9 cellular contexts compared by ENCODE assay signal in genomic region chr6:4351506-4351852, GRCh38.
DNase-seq lines count a peak whose midpoint lies in the region; ATAC-seq, FAIRE-seq and TF ChIP-seq lines count a peak whose summit lies in the region.
"Had no signal": no experiment of that assay in that cellular context is flagged by ENCODE, and none has a peak within 500 bp of the region (broad histone marks: within the 10 kb centered on the region; RNA-seq: fewer than 3 reads in every experiment).

No MANE protein-coding gene starts in this region.

- H3K4me3 ChIP-seq in Panc1 (ENCODE audit: low read depth in 2 of 2, low read length in 2 of 2), result peak overlapping the region in 1 of 2 experiments; percentile 56; a peak in 2 of 4 replicates
- H3K4me3 ChIP-seq in endothelial cell of umbilical vein (replicated peaks in 1 of 3; ENCODE audit: insufficient read depth in 1 of 3, low read depth in 1 of 3, low read length in 3 of 3), result no peak overlapping the region
- peak overlapping the region in 1 of 2 experiments; percentile 72 for H3K4me3 ChIP-seq in mesenchymal stem cell (ENCODE audit: insufficient read depth in 1 of 2, low read depth in 1 of 2, low read length in 2 of 2)
- H3K4me3 ChIP-seq in suprapubic skin, result peak overlapping the region; percentile 36
- no peak overlapping the region for H3K4me3 ChIP-seq in neuronal stem cell (ENCODE audit: low read length in 2 of 2)
- H3K4me3 ChIP-seq in ovary, result no peak overlapping the region

- no peak overlapping the region for H3K23ac ChIP-seq in mesenchymal stem cell (ENCODE audit: low read length in 2 of 2)
- H3K23ac ChIP-seq in neuronal stem cell (ENCODE audit: low read depth, low read length, poor library complexity), result no peak overlapping the region

- H3K9ac ChIP-seq in endothelial cell of umbilical vein (replicated peaks; ENCODE audit: extremely low read depth, insufficient read depth, low read length), result no peak overlapping the region
- peak overlapping the region; percentile 83 for H3K9ac ChIP-seq in mesenchymal stem cell (ENCODE audit: low read length)
- H3K9ac ChIP-seq in neuronal stem cell (ENCODE audit: low read depth, low read length, poor library complexity), result no peak overlapping the region

- H2BK12ac ChIP-seq in mesenchymal stem cell (ENCODE audit: low read length in 2 of 2) (peak overlapping the region in 1 of 2 experiments; percentile 48), neuronal stem cell (ENCODE audit: low read length) (no peak overlapping the region)

- H2BK120ac ChIP-seq in mesenchymal stem cell (ENCODE audit: low read depth, low read length) (no peak overlapping the region), neuronal stem cell (ENCODE audit: low read depth, low read length) (no peak overlapping the region)

- in situ Hi-C loops in Panc1 (cut with HindIII; ENCODE audit: low pct_unique_long_range_greater_than_20kb, low sequenced_read_pairs), result no loop called here

- TF ChIP-seq POLR2A in endothelial cell of umbilical vein (IDR thresholded peaks at IDR 0.05; ENCODE audit: low read depth, low read length) (no peak), suprapubic skin (IDR thresholded peaks at IDR 0.05) (no peak), ovary (IDR thresholded peaks at IDR 0.05) (no peak)

- no peak for TF ChIP-seq EP300 in suprapubic skin (IDR thresholded peaks at IDR 0.05)
- TF ChIP-seq EP300 in ovary (IDR thresholded peaks at IDR 0.05), result no peak

- no peaks in the 10 kb centered on the region for H3K9me3 ChIP-seq in Panc1 (ENCODE audit: control insufficient read depth, insufficient read depth, low read depth, low read length)
- no peaks in the 10 kb centered on the region for H3K9me3 ChIP-seq in endothelial cell of umbilical vein (replicated peaks; ENCODE audit: control insufficient read depth, insufficient read depth, low read length)
- no peaks in the 10 kb centered on the region for H3K9me3 ChIP-seq in mesenchymal stem cell (ENCODE audit: control insufficient read depth, low read length)
- no peaks in the 10 kb centered on the region for H3K9me3 ChIP-seq in suprapubic skin
- no peaks in the 10 kb centered on the region for H3K9me3 ChIP-seq in neuronal stem cell (replicated peaks in 1 of 2; ENCODE audit: control insufficient read depth in 2 of 2, insufficient read depth in 1 of 2, low read depth in 1 of 2, low read length in 2 of 2)
- H3K9me3 ChIP-seq in ovary, result no peaks in the 10 kb centered on the region

- H4K91ac ChIP-seq in mesenchymal stem cell (ENCODE audit: low read length) (no peak overlapping the region), neuronal stem cell (ENCODE audit: low read depth, low read length, poor library complexity) (no peak overlapping the region)

- dilution Hi-C loops in endothelial cell of umbilical vein (cut with MboI; ENCODE audit: extremely low pct_ligation_motif_present, low sequenced_read_pairs), result no loop called here

- H3K14ac ChIP-seq in mesenchymal stem cell (ENCODE audit: low read length in 2 of 2), result no peak overlapping the region
- H3K14ac ChIP-seq in neuronal stem cell (ENCODE audit: low read length), result no peak overlapping the region

- intact Hi-C loops in Panc1 (cut with micrococcal nuclease; ENCODE audit: unreplicated experiment) (no loop called here), endothelial cell of umbilical vein (cut with micrococcal nuclease) (loop anchor here (2.0 to 5.0 kb wide), 3 partner anchors 31 to 255 kb away; no protein-coding TSS in a partner anchor), ovary (cut with DNase I) (no loop called here)

- WGBS in mesenchymal stem cell, result 88% methylated on average over 4 of the region's 7 CpGs
- 50% methylated on average over 7 of the region's 7 CpGs for WGBS in suprapubic skin
- WGBS in neuronal stem cell (ENCODE audit: extremely low coverage in 2 of 2, insufficient read length in 2 of 2, insufficient replicate concordance in 1 of 2), 2 donors, result no CpG with 5 or more reads among the region's 7 CpGs
- 51 to 55% (median 51%) methylated on average over 7 of the region's 7 CpGs for WGBS in ovary, 3 donors

- H3K27ac ChIP-seq in Panc1 (ENCODE audit: low read length), result peak overlapping the region; percentile 60
- H3K27ac ChIP-seq in endothelial cell of umbilical vein (ENCODE audit: insufficient read depth, low read depth, low read length), result peak overlapping the region; percentile 35
- H3K27ac ChIP-seq in mesenchymal stem cell (ENCODE audit: low read length, poor library complexity, severe bottlenecking), result peak overlapping the region; percentile 81
- peak overlapping the region; percentile 78 for H3K27ac ChIP-seq in suprapubic skin
- H3K27ac ChIP-seq in neuronal stem cell (replicated peaks; ENCODE audit: low read length), result no peak overlapping the region
- H3K27ac ChIP-seq in ovary, result no peak overlapping the region

- H3K79me1 ChIP-seq in mesenchymal stem cell (replicated peaks; ENCODE audit: low read length, poor library complexity, severe bottlenecking) (no peaks in the 10 kb centered on the region), neuronal stem cell (ENCODE audit: low read depth, low read length) (no peaks in the 10 kb centered on the region)

- POLR2A ChIA-PET in Panc1 (lab: Charles Lee) (no interaction called here), endothelial cell of umbilical vein (lab: Charles Lee) (interaction anchor here (1.0 kb wide), 1 partner anchor 51 kb away, joined by 3 read pairs; no protein-coding TSS in a partner anchor)

- H3K4ac ChIP-seq in mesenchymal stem cell (ENCODE audit: low read depth in 1 of 2, low read length in 2 of 2) (peak overlapping the region in 1 of 2 experiments; percentile 69), neuronal stem cell (ENCODE audit: low read length) (no peak overlapping the region)

- H3K27me3 ChIP-seq in Panc1 (ENCODE audit: control insufficient read depth, insufficient read depth, low read length) (no peaks in the 10 kb centered on the region), endothelial cell of umbilical vein (ENCODE audit: control insufficient read depth in 2 of 2, insufficient read depth in 2 of 2, low read length in 2 of 2) (no peaks in the 10 kb centered on the region), mesenchymal stem cell (ENCODE audit: control insufficient read depth in 1 of 2, insufficient read depth in 1 of 2, low read length in 2 of 2) (no peaks in the 10 kb centered on the region), suprapubic skin (no peaks in the 10 kb centered on the region), neuronal stem cell (ENCODE audit: control insufficient read depth in 3 of 3, insufficient read depth in 3 of 3, low read depth in 1 of 3, low read length in 3 of 3) (no peaks in the 10 kb centered on the region), ovary (no peaks in the 10 kb centered on the region)

- DNase-seq in Panc1 (ENCODE audit: low read depth, low spot score) (no peak), endothelial cell of umbilical vein (ENCODE audit: low read depth, low spot score) (no peak), mesenchymal stem cell (no peak), suprapubic skin (ENCODE audit: low spot score in 2 of 2) (no peak), NCI-H2029 (lab: John Stamatoyannopoulos, UW) (no peak), neuronal stem cell (ENCODE audit: low spot score) (no peak), ovary (no peak)
- DNase-seq: KG1 had no signal

- H3K79me2 ChIP-seq in endothelial cell of umbilical vein (ENCODE audit: control insufficient read depth, insufficient read depth, low read length), result no peaks in the 10 kb centered on the region

- FAIRE-seq in endothelial cell of umbilical vein (lab: Jason Lieb, UNC), result peak; percentile 21

- H3K36me3 ChIP-seq in Panc1 (ENCODE audit: control insufficient read depth, insufficient read depth, low read length), result no peaks in the 10 kb centered on the region
- H3K36me3 ChIP-seq in endothelial cell of umbilical vein (ENCODE audit: control insufficient read depth in 2 of 2, extremely low read depth in 1 of 2, insufficient read depth in 2 of 2, low read length in 2 of 2), result no peaks in the 10 kb centered on the region
- H3K36me3 ChIP-seq in mesenchymal stem cell (ENCODE audit: control insufficient read depth in 1 of 2, insufficient read depth in 2 of 2, low read depth in 1 of 2, low read length in 2 of 2), result no peaks in the 10 kb centered on the region
- H3K36me3 ChIP-seq in suprapubic skin, result no peaks in the 10 kb centered on the region
- H3K36me3 ChIP-seq in neuronal stem cell (replicated peaks in 1 of 2; ENCODE audit: control insufficient read depth in 2 of 2, insufficient read depth in 2 of 2, low read length in 2 of 2), result no peaks in the 10 kb centered on the region
- H3K36me3 ChIP-seq in ovary, result no peaks in the 10 kb centered on the region

- H3K18ac ChIP-seq in mesenchymal stem cell (ENCODE audit: low read depth in 1 of 2, low read length in 2 of 2) (peak overlapping the region; percentile 69 to 76), neuronal stem cell (ENCODE audit: low read length) (no peak overlapping the region)

- peak overlapping the region; percentile 32 for H4K8ac ChIP-seq in mesenchymal stem cell (ENCODE audit: low read length)
- no peak overlapping the region for H4K8ac ChIP-seq in neuronal stem cell (ENCODE audit: low read depth, low read length)

- H2AFZ ChIP-seq in endothelial cell of umbilical vein (ENCODE audit: low read depth, low read length), result no peak overlapping the region
- no peak overlapping the region for H2AFZ ChIP-seq in mesenchymal stem cell (ENCODE audit: low read depth, low read length)
- no peak overlapping the region for H2AFZ ChIP-seq in neuronal stem cell (ENCODE audit: low read length)

- ATAC-seq in Panc1, result no peak; the same call in 1 of the 2 replicates
- no peak for ATAC-seq in HG03378 (IDR thresholded peaks at IDR 0.05; ENCODE audit: unreplicated experiment)

- H2AK5ac ChIP-seq in mesenchymal stem cell (ENCODE audit: low read length, severe bottlenecking) (no peak overlapping the region), neuronal stem cell (ENCODE audit: low read depth, low read length) (no peak overlapping the region)

- H2BK15ac ChIP-seq in mesenchymal stem cell (ENCODE audit: low read depth, poor library complexity, severe bottlenecking) (peak overlapping the region; percentile 6), neuronal stem cell (ENCODE audit: low read length) (no peak overlapping the region)

- H2BK5ac ChIP-seq in mesenchymal stem cell (ENCODE audit: low read depth, low read length, poor library complexity, severe bottlenecking) (peak overlapping the region; percentile 40), neuronal stem cell (ENCODE audit: low read length) (no peak overlapping the region)

- no peaks in the 10 kb centered on the region for H4K20me1 ChIP-seq in endothelial cell of umbilical vein (replicated peaks; ENCODE audit: control insufficient read depth, extremely low read depth, insufficient read depth, low read length)

- BruUV-seq in Panc1 (replicated peaks; lab: Mats Ljungman, UMichigan) (no TSS peak), endothelial cell of umbilical vein (replicated peaks; lab: Mats Ljungman, UMichigan) (TSS peak; percentile 49)

- no peaks in the 10 kb centered on the region for H3K9me1 ChIP-seq in endothelial cell of umbilical vein (replicated peaks; ENCODE audit: control insufficient read depth, extremely low read depth, insufficient read depth, low read length)

- CTCF ChIA-PET in Panc1 (lab: Charles Lee) (no interaction called here), endothelial cell of umbilical vein (lab: Charles Lee) (interaction anchor here (0.8 to 2.1 kb wide), 14 partner anchors 10 to 679 kb away, joined by 3 to 8 read pairs (median 4); no protein-coding TSS in a partner anchor)

- TF ChIP-seq CTCF in Panc1 (IDR thresholded peaks at IDR 0.05) (no peak), endothelial cell of umbilical vein (IDR thresholded peaks at IDR 0.05; ENCODE audit: extremely low read depth in 1 of 2, insufficient read depth in 1 of 2, low read depth in 1 of 2, low read length in 2 of 2) (no peak), suprapubic skin (IDR thresholded peaks at IDR 0.05) (no peak), ovary (IDR thresholded peaks at IDR 0.05) (no peak)

- H3K4me1 ChIP-seq in Panc1 (ENCODE audit: control insufficient read depth, insufficient read depth, low read length) (peaks cover 10% of the 10 kb centered on the region), endothelial cell of umbilical vein (ENCODE audit: control insufficient read depth, extremely low read depth, insufficient read depth, low read length) (peaks cover 24% of the 10 kb centered on the region), mesenchymal stem cell (ENCODE audit: control insufficient read depth, insufficient read depth, low read depth, low read length) (peaks cover 15% of the 10 kb centered on the region), suprapubic skin (peaks cover 25% of the 10 kb centered on the region), neuronal stem cell (ENCODE audit: control insufficient read depth in 2 of 2, insufficient read depth in 1 of 2, low read depth in 1 of 2, low read length in 2 of 2) (peaks cover 0 to 4% of the 10 kb centered on the region in 2 donors), ovary (ENCODE audit: insufficient read depth) (no peaks in the 10 kb centered on the region)

- H3K4me2 ChIP-seq in endothelial cell of umbilical vein (ENCODE audit: insufficient read depth, low read length) (no peak overlapping the region), mesenchymal stem cell (ENCODE audit: low read length, poor library complexity, severe bottlenecking) (peak overlapping the region; percentile 60), neuronal stem cell (ENCODE audit: insufficient read depth, low read length, poor library complexity, severe bottlenecking) (no peak overlapping the region)

Comparison
In these comparisons a context has a peak if more than half of its experiments do, and no peak if none do; other contexts are left out.
1. H3K27ac ChIP-seq: peak in Panc1 (single experiment), endothelial cell of umbilical vein (single experiment), mesenchymal stem cell (single experiment) and suprapubic skin (single experiment); none in neuronal stem cell (single experiment) and ovary (0 of 2).